9 cellular contexts compared by ENCODE assay signal in genomic region chr4:41164405-41164804, GRCh38.
"Had no signal": no experiment of that assay in that cellular context is flagged by ENCODE, and none has a peak within 500 bp of the region (broad histone marks: within the 10 kb centered on the region; RNA-seq: fewer than 3 reads in every experiment).

No MANE protein-coding gene starts in this region.

- FAIRE-seq: K562 had no signal

- H3K36me3 ChIP-seq: HAP-1 had no signal

- H3K4me3 ChIP-seq: GM23248, HAP-1, K562 had no signal

- H2AFZ ChIP-seq: GM23248 had no signal

- H3K27ac ChIP-seq: GM23248, HL-60 had no signal

- H3K9me3 ChIP-seq: HAP-1 had no signal

- H3K9ac ChIP-seq: GM23248 had no signal

- ATAC-seq: HCT116, K562 had no signal

- DNase-seq: GM23248, GOT3, H7, HFFc6, IMR-90 had no signal
